ENCODE assay signal across 11 cellular contexts in genomic region chr20:9301129-9302072, GRCh38.
A peak's percentile ranks its signal among the peaks of the same experiment; 100 is the strongest.
DNase-seq lines count a peak whose midpoint lies in the region; ATAC-seq and TF ChIP-seq lines count a peak whose summit lies in the region.
"Had no signal": no experiment of that assay in that cellular context is flagged by ENCODE, and none has a peak within 500 bp of the region (broad histone marks: within the 10 kb centered on the region; RNA-seq: fewer than 3 reads in every experiment).

No MANE protein-coding gene starts in this region.

- no peak overlapping the region for H4K91ac ChIP-seq in H9 (ENCODE audit: insufficient read length, low read depth, low read length)

- no peak overlapping the region for H3K4ac ChIP-seq in H9 (ENCODE audit: low read depth, low read length)

- no peaks in the 10 kb centered on the region for H3K9me3 Mint-ChIP-seq in H9
- H3K9me3 Mint-ChIP-seq: activated T-helper 1 cell treated with anti-CD3 and anti-CD28 coated beads, Interleukin-12 subunit alpha, Interleukin-12 subunit beta, Interleukin-2, Interleukin-4 antibody, amounts not matched to agents 30 ng/mL and 10 ng/mL and 1 ng/mL, durations not matched to agents 14 hours and 24 hours and 36 hours had no signal

- H3K18ac ChIP-seq in H9 (ENCODE audit: insufficient read length, low read depth, low read length), result no peak overlapping the region

- 66 to 70% methylated on average over 9 to 10 of the region's 10 CpGs for WGBS in gastroesophageal sphincter (ENCODE audit: low coverage in 1 of 2), 2 donors
- no CpG with 5 or more reads among the region's 10 CpGs for WGBS in H9 (ENCODE audit: extremely low coverage, insufficient read length, low lambda C conversion rate)

- H3K27ac Mint-ChIP-seq in H9, result no peak overlapping the region
- H3K27ac Mint-ChIP-seq: activated T-helper 1 cell treated with anti-CD3 and anti-CD28 coated beads, Interleukin-12 subunit alpha, Interleukin-12 subunit beta, Interleukin-2, Interleukin-4 antibody, amounts not matched to agents 30 ng/mL and 10 ng/mL and 1 ng/mL, durations not matched to agents 14 hours and 24 hours and 36 hours had no signal

- H4K20me1 ChIP-seq in H9 (ENCODE audit: control insufficient read depth, insufficient read depth, insufficient read length), result no peaks in the 10 kb centered on the region

- H3K14ac ChIP-seq in H9 (ENCODE audit: insufficient read depth, low read length), result no peak overlapping the region

- no peak overlapping the region for H2BK120ac ChIP-seq in H9 (ENCODE audit: low read depth, low read length, poor library complexity, severe bottlenecking)

- H3K27ac ChIP-seq in SJCRH30, result no peak overlapping the region
- peak overlapping the region in 3 of 4 donors; percentile 13 to 32 (median 24) for H3K27ac ChIP-seq in gastroesophageal sphincter
- no peak overlapping the region for H3K27ac ChIP-seq in H9 (ENCODE audit: insufficient read length, low read depth, low read length)

- no peak overlapping the region for H4K8ac ChIP-seq in H9 (replicated peaks; ENCODE audit: insufficient read length, low read depth, low read length)

- peak; percentile 57 for DNase-seq in DMS 273 (lab: John Stamatoyannopoulos, UW; ENCODE audit: unreplicated experiment)
- no peak for DNase-seq in DMS 273 treated with DMSO at 0.1 percent for 48 hours (lab: John Stamatoyannopoulos, UW)
- peak; percentile 44 to 84 for DNase-seq in SJCRH30
- peak; percentile 74 for DNase-seq in superior temporal gyrus (ENCODE audit: extremely low spot score)
- DNase-seq in EL, result no peak
- no peak for DNase-seq in H9
- DNase-seq: stimulated activated CD4-positive, alpha-beta T cell treated with anti-CD3 and anti-CD28 coated beads, Interleukin-12 subunit alpha, Interleukin-12 subunit beta, amount 100 ng/mL, for 4 hours had no signal

- no peak for TF ChIP-seq POLR2A in gastroesophageal sphincter (IDR thresholded peaks at IDR 0.05)

- no peak overlapping the region for H3T11ph ChIP-seq in H9 (ENCODE audit: low read length)

- no peaks in the 10 kb centered on the region for H3K36me3 ChIP-seq in SJCRH30
- H3K36me3 ChIP-seq in gastroesophageal sphincter, result no peaks in the 10 kb centered on the region

- H3K79me1 ChIP-seq in H9 (ENCODE audit: insufficient read depth, low read depth, low read length, poor library complexity, severe bottlenecking), result no peaks in the 10 kb centered on the region

- no peak for TF ChIP-seq CTCF in gastroesophageal sphincter (IDR thresholded peaks at IDR 0.05)
- no peak for TF ChIP-seq CTCF in H9 (conservative IDR thresholded peaks at IDR 0.05)

- H2BK20ac ChIP-seq in H9 (ENCODE audit: low read depth, low read length, poor library complexity, severe bottlenecking), result no peak overlapping the region

- H4K5ac ChIP-seq in H9 (ENCODE audit: insufficient read length, low read depth, low read length), result no peak overlapping the region

- no peak overlapping the region for H2AK5ac ChIP-seq in H9 (ENCODE audit: insufficient read length, low read length)

- H3K79me2 ChIP-seq in H9 (ENCODE audit: insufficient read depth, low read length), result no peaks in the 10 kb centered on the region

- H3K4me3 ChIP-seq in SJCRH30 (no peak overlapping the region), gastroesophageal sphincter (no peak overlapping the region)

- peaks cover under 1% of the 10 kb centered on the region in 2 experiments; a peak in 2 of 4 replicates for H3K4me1 Mint-ChIP-seq in H9

- no peak overlapping the region for H3K9ac ChIP-seq in H9 (ENCODE audit: extremely low read depth, insufficient read length, low read length)

- H3K36me3 Mint-ChIP-seq in H9 (ENCODE audit: insufficient read depth in 1 of 3, low read depth in 3 of 3), result no peaks in the 10 kb centered on the region

- H2BK15ac ChIP-seq in H9 (ENCODE audit: low read depth, low read length), result no peak overlapping the region

- H2AFZ ChIP-seq in H9 (ENCODE audit: low read length), result no peak overlapping the region

- no peak overlapping the region for H2BK5ac ChIP-seq in H9 (ENCODE audit: insufficient read length, low read length)

- H3K27me3 Mint-ChIP-seq in H9 (ENCODE audit: low read depth), result no peaks in the 10 kb centered on the region

- no peaks in the 10 kb centered on the region for H3K23me2 ChIP-seq in H9 (ENCODE audit: insufficient read length, low read depth, low read length, poor library complexity, severe bottlenecking)

- H3K56ac ChIP-seq in H9 (ENCODE audit: insufficient read length, low read depth, low read length), result no peak overlapping the region

- H3K27me3 ChIP-seq in SJCRH30 (no peaks in the 10 kb centered on the region), gastroesophageal sphincter (no peaks in the 10 kb centered on the region), H9 (ENCODE audit: insufficient read depth, low read length) (no peaks in the 10 kb centered on the region)

- no peaks in the 10 kb centered on the region for H3K9me3 ChIP-seq in SJCRH30 (replicated peaks)
- no peaks in the 10 kb centered on the region for H3K9me3 ChIP-seq in gastroesophageal sphincter
- no peaks in the 10 kb centered on the region for H3K9me3 ChIP-seq in H9 (ENCODE audit: control insufficient read depth, low read depth, low read length)

- no peak overlapping the region for H3K23ac ChIP-seq in H9 (ENCODE audit: insufficient read length, low read depth, low read length)

- H3K4me1 ChIP-seq in SJCRH30, result peaks cover 22% of the 10 kb centered on the region
- H3K4me1 ChIP-seq in gastroesophageal sphincter, result peaks cover 3 to 28% (median 3%) of the 10 kb centered on the region in 3 donors
- H3K4me1 ChIP-seq in H9 (ENCODE audit: insufficient read depth, low read length), result no peaks in the 10 kb centered on the region

- H3K4me2 ChIP-seq in H9 (ENCODE audit: insufficient read depth, insufficient read length, low read length), result no peak overlapping the region

- TF ChIP-seq EP300 in gastroesophageal sphincter (IDR thresholded peaks at IDR 0.05), result no peak

- H2BK12ac ChIP-seq in H9 (ENCODE audit: insufficient read length, low read depth, low read length), result no peak overlapping the region

- no peak overlapping the region for H3K4me3 Mint-ChIP-seq in H9
- H3K4me3 Mint-ChIP-seq: activated T-helper 1 cell treated with anti-CD3 and anti-CD28 coated beads, Interleukin-12 subunit alpha, Interleukin-12 subunit beta, Interleukin-2, Interleukin-4 antibody, amounts not matched to agents 30 ng/mL and 10 ng/mL and 1 ng/mL, durations not matched to agents 14 hours and 24 hours and 36 hours had no signal

- no peak for ATAC-seq in gastroesophageal sphincter
- no peak for ATAC-seq in HG02588 (IDR thresholded peaks at IDR 0.05; ENCODE audit: unreplicated experiment)
- ATAC-seq: Panc1 had no signal

Comparison
In these comparisons a context has a peak if more than half of its experiments do, and no peak if none do; other contexts are left out.
1. DNase-seq: peak in DMS 273 (single experiment), SJCRH30 (2 of 2) and superior temporal gyrus (single experiment); none in DMS 273 treated with DMSO at 0.1 percent for 48 hours (single experiment), EL (single experiment) and H9 (single experiment).
2. H3K27ac ChIP-seq: peak in gastroesophageal sphincter (3 of 4); none in SJCRH30 (single experiment) and H9 (single experiment).